Comparison of ENCODE assay signal across 10 cellular contexts in genomic region chr4:41142946-41143720, GRCh38.
A peak's percentile ranks its signal among the peaks of the same experiment; 100 is the strongest.
DNase-seq lines count a peak whose midpoint lies in the region; ATAC-seq, FAIRE-seq and TF ChIP-seq lines count a peak whose summit lies in the region.
"Had no signal": no experiment of that assay in that cellular context is flagged by ENCODE, and none has a peak within 500 bp of the region (broad histone marks: within the 10 kb centered on the region; RNA-seq: fewer than 3 reads in every experiment).

No MANE protein-coding gene starts in this region.

- H3K9me3 ChIP-seq in esophagus muscularis mucosa: no peaks in the 10 kb centered on the region

- peaks cover 6% of the 10 kb centered on the region for H3K9me3 Mint-ChIP-seq in nephron
- H3K9me3 Mint-ChIP-seq: activated naive CD4-positive, alpha-beta T cell treated with anti-CD3 and anti-CD28 coated beads for 36 hours had no signal

- peak overlapping the region in 3 of 4 donors; percentile 0 to 17 (median 1) for H3K4me3 ChIP-seq in esophagus muscularis mucosa
- H3K4me3 ChIP-seq: BLaER1 treated with 17β-estradiol and CSF1 and Interleukin-3, amounts not matched to agents 10 nM and 100 nM had no signal

- intact Hi-C loops in esophagus muscularis mucosa (cut with DNase I): no loop called here

- peak overlapping the region; percentile 11 to 44 (median 29) for H3K4me3 Mint-ChIP-seq in nephron
- H3K4me3 Mint-ChIP-seq: activated naive CD4-positive, alpha-beta T cell treated with anti-CD3 and anti-CD28 coated beads for 36 hours had no signal

- TF ChIP-seq EP300 in esophagus muscularis mucosa (IDR thresholded peaks at IDR 0.05): no peak

- ATAC-seq in HG03457 (IDR thresholded peaks at IDR 0.05; ENCODE audit: unreplicated experiment): no peak
- no peak for ATAC-seq in HG02678 (IDR thresholded peaks at IDR 0.05; ENCODE audit: unreplicated experiment)

- WGBS in esophagus muscularis mucosa: 36% methylated on average over 7 of the region's 7 CpGs

- no peak for TF ChIP-seq POLR2A in esophagus muscularis mucosa (IDR thresholded peaks at IDR 0.05; ENCODE audit: low read depth)

- H3K27me3 Mint-ChIP-seq in nephron (ENCODE audit: low read depth): peaks cover 3% of the 10 kb centered on the region

- H3K27ac Mint-ChIP-seq in nephron: peak overlapping the region; percentile 95 to 100 (median 98)
- H3K27ac Mint-ChIP-seq: activated naive CD4-positive, alpha-beta T cell treated with anti-CD3 and anti-CD28 coated beads for 36 hours had no signal

- peaks cover 30% of the 10 kb centered on the region for H3K36me3 Mint-ChIP-seq in nephron (ENCODE audit: low read depth)

- H3K4me1 ChIP-seq in esophagus muscularis mucosa: peaks cover 45 to 71% (median 62%) of the 10 kb centered on the region in 4 donors

- no peak for TF ChIP-seq CTCF in esophagus muscularis mucosa (IDR thresholded peaks at IDR 0.05)
- TF ChIP-seq CTCF in nephron (IDR thresholded peaks at IDR 0.05; ENCODE audit: unreplicated experiment in 3 of 3): no peak

- peak; percentile 99 for FAIRE-seq in A204.1 (lab: Jason Lieb, UNC)
- FAIRE-seq in RCC 7860 (lab: Jason Lieb, UNC): peak; percentile 93

- no peaks in the 10 kb centered on the region for H3K27me3 ChIP-seq in esophagus muscularis mucosa
- H3K27me3 ChIP-seq: BLaER1 treated with 17β-estradiol and CSF1 and Interleukin-3, amounts not matched to agents 10 nM and 100 nM had no signal

- H3K36me3 ChIP-seq in esophagus muscularis mucosa: no peaks in the 10 kb centered on the region

- H3K4me1 Mint-ChIP-seq in nephron: peaks cover 59% of the 10 kb centered on the region

- H3K27ac ChIP-seq in esophagus muscularis mucosa (replicated peaks in 1 of 4): peak overlapping the region; percentile 78 to 89 (median 85)
- H3K27ac ChIP-seq: BLaER1 treated with 17β-estradiol and CSF1 and Interleukin-3, amounts not matched to agents 10 nM and 100 nM had no signal

- DNase-seq in RCC 7860 (ENCODE audit: low spot score): peak; percentile 84
- DNase-seq in esophagus muscularis mucosa (ENCODE audit: extremely low spot score): no peak
- no peak for DNase-seq in GOT3 (lab: John Stamatoyannopoulos, UW)
- DNase-seq in NCI-H446 treated with DMSO at 0.1 percent for 48 hours (lab: John Stamatoyannopoulos, UW): no peak
- DNase-seq: activated naive CD4-positive, alpha-beta T cell treated with anti-CD3 and anti-CD28 coated beads for 36 hours had no signal
